9 cellular contexts compared by ENCODE assay signal in the genomic region with DNA sequence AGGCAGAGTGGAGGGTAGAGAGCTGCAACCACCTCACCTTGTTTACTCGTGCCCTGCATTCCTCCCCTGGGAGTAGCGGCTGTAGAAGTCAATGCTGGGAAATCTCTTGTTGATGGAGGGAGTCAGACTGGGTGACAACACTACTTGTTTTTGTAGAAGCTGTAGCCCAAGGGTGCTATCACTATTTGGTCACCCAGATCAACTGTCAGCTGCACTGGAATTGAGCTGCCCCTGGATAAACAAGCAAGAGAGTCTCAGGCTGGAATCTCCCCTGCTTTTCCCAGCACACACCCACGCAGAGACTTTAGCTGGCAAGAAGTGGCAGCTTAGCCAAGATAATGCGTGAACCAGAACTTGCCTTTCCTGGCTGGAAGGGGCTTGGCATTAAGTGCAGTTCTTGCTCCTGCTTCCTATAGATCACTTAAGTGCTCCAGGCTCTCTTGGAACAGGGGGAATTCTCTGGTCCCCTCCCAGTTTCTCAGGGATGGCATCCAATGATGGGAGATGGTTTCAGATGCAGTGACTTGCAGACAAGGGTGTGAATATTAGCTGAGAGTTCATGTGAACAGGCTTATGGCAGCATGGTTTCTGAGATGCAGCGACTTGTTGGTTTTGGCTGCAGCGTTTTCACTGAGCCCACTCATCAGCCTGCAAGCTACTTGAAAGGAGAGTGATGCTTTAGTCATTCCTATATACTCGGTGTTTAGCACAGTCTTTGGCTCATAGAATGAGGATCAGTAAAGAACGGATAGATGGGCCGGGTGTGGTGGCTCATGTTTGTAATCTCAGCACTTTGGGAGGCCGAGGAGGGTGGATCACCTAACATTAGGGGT. TPM values are rescaled to one million over a fixed set of nuclear protein-coding genes. Genes with fewer than 3 reads are reported as not detected.
DNase-seq lines count a peak whose midpoint lies in the region; ATAC-seq lines count a peak whose summit lies in the region.
"Had no signal": no experiment of that assay in that cellular context is flagged by ENCODE, and none has a peak within 500 bp of the region (broad histone marks: within the 10 kb centered on the region; RNA-seq: fewer than 3 reads in every experiment).

No MANE protein-coding gene starts in this region.

- POLR2A ChIA-PET in CD4-positive, alpha-beta memory T cell (lab: Charles Lee; ENCODE audit: partially characterized antibody) = interaction anchor here (1.4 to 2.1 kb wide), 5 partner anchors 9 to 39 kb away, joined by 4 to 9 read pairs (median 6); a partner anchor contains a TSS
- POLR2A ChIA-PET in activated CD4-positive, alpha-beta T cell treated with anti-CD3 and anti-CD28 coated beads, Interleukin-2, amount 10 ng/mL, durations not matched to agents 7 days and 5 days (lab: Charles Lee) = no interaction called here

- ATAC-seq in HG02678 (IDR thresholded peaks at IDR 0.05; ENCODE audit: unreplicated experiment) = no peak

- peaks cover 57 to 82% (median 69%) of the 10 kb centered on the region in 4 donors for H3K4me1 Mint-ChIP-seq in CD4-positive, alpha-beta memory T cell
- peaks cover 51% of the 10 kb centered on the region for H3K4me1 Mint-ChIP-seq in activated CD4-positive, alpha-beta T cell treated with anti-CD3 and anti-CD28 coated beads, Interleukin-2, amount 10 ng/mL, durations not matched to agents 7 days and 5 days

- WGBS in esophagus, 2 donors = 28 to 49% methylated on average over 10 of the region's 10 CpGs

- intact Hi-C loops in CD4-positive, alpha-beta memory T cell (cut with micrococcal nuclease) = no loop called here

- H3K36me3 Mint-ChIP-seq in CD4-positive, alpha-beta memory T cell = peaks cover 32 to 64% of the 10 kb centered on the region in 2 donors
- peaks cover 46% of the 10 kb centered on the region for H3K36me3 Mint-ChIP-seq in activated CD4-positive, alpha-beta T cell treated with anti-CD3 and anti-CD28 coated beads, Interleukin-2, amount 10 ng/mL, durations not matched to agents 7 days and 5 days (ENCODE audit: low read depth)

- no peaks in the 10 kb centered on the region for H3K9me3 ChIP-seq in CD4-positive, alpha-beta memory T cell (ENCODE audit: control insufficient read depth in 1 of 2, low read length in 2 of 2)
- no peaks in the 10 kb centered on the region for H3K9me3 ChIP-seq in esophagus (ENCODE audit: control insufficient read depth in 2 of 2, insufficient read depth in 1 of 2, low read depth in 1 of 2, low read length in 1 of 2)

- no peaks in the 10 kb centered on the region for H3K27me3 Mint-ChIP-seq in CD4-positive, alpha-beta memory T cell
- H3K27me3 Mint-ChIP-seq in activated CD4-positive, alpha-beta T cell treated with anti-CD3 and anti-CD28 coated beads, Interleukin-2, amount 10 ng/mL, durations not matched to agents 7 days and 5 days = no peaks in the 10 kb centered on the region

- H3K36me3 ChIP-seq in CD4-positive, alpha-beta memory T cell (ENCODE audit: insufficient read depth, low read length) = peaks cover 7% of the 10 kb centered on the region
- H3K36me3 ChIP-seq in esophagus (ENCODE audit: control insufficient read depth in 2 of 2, insufficient read depth in 2 of 2, low read length in 1 of 2) = no peaks in the 10 kb centered on the region

- peaks cover 70% of the 10 kb centered on the region for H3K4me1 ChIP-seq in CD4-positive, alpha-beta memory T cell (ENCODE audit: insufficient read depth, low read length)
- peaks cover 4 to 18% of the 10 kb centered on the region in 2 donors for H3K4me1 ChIP-seq in esophagus (ENCODE audit: control insufficient read depth in 2 of 2, insufficient read depth in 2 of 2, low read length in 1 of 2)

- H3K27me3 ChIP-seq in CD4-positive, alpha-beta memory T cell (ENCODE audit: insufficient read depth, low read length) = no peaks in the 10 kb centered on the region
- no peaks in the 10 kb centered on the region for H3K27me3 ChIP-seq in esophagus (ENCODE audit: control insufficient read depth in 1 of 2, insufficient read depth in 2 of 2, low read length in 2 of 2)

- H3K27ac ChIP-seq in CD4-positive, alpha-beta memory T cell (ENCODE audit: low read depth, low read length) = no peak overlapping the region
- H3K27ac ChIP-seq in esophagus (ENCODE audit: low read depth in 2 of 2, low read length in 1 of 2) = peak overlapping the region; percentile 62 to 82

- no peak for DNase-seq in CD4-positive, alpha-beta memory T cell
- peak; percentile 33 for DNase-seq in NCI-H69 (lab: John Stamatoyannopoulos, UW)
- DNase-seq in occipital lobe (lab: John Stamatoyannopoulos, UW) = peak; percentile 21
- DNase-seq in dedifferentiated amniotic fluid mesenchymal stem cell (ENCODE audit: extremely low spot score) = no peak
- no peak for DNase-seq in NCI-H510A (lab: John Stamatoyannopoulos, UW)
- no peak for DNase-seq in activated CD4-positive, alpha-beta T cell treated with anti-CD3 and anti-CD28 coated beads, Interleukin-2, amount 10 ng/mL, durations not matched to agents 7 days and 5 days
- DNase-seq: NCI-H2227 treated with DMSO at 0.1 percent for 48 hours had no signal

- H3K4me3 ChIP-seq in CD4-positive, alpha-beta memory T cell (ENCODE audit: low read length in 2 of 2) = no peak overlapping the region
- no peak overlapping the region for H3K4me3 ChIP-seq in esophagus (ENCODE audit: low read depth in 1 of 2, low read length in 2 of 2)

- no peak overlapping the region for H3K4me3 Mint-ChIP-seq in CD4-positive, alpha-beta memory T cell
- H3K4me3 Mint-ChIP-seq in activated CD4-positive, alpha-beta T cell treated with anti-CD3 and anti-CD28 coated beads, Interleukin-2, amount 10 ng/mL, durations not matched to agents 7 days and 5 days = no peak overlapping the region

- H3K27ac Mint-ChIP-seq in CD4-positive, alpha-beta memory T cell = peak overlapping the region; percentile 70 to 93 (median 83)
- no peak overlapping the region for H3K27ac Mint-ChIP-seq in activated CD4-positive, alpha-beta T cell treated with anti-CD3 and anti-CD28 coated beads, Interleukin-2, amount 10 ng/mL, durations not matched to agents 7 days and 5 days

- CTCF ChIA-PET in CD4-positive, alpha-beta memory T cell (lab: Charles Lee; ENCODE audit: partially characterized antibody) = interaction anchor here (0.9 to 1.9 kb wide), 4 partner anchors 12 to 59 kb away, joined by 3 to 7 read pairs (median 4); a partner anchor contains a TSS
- CTCF ChIA-PET in activated CD4-positive, alpha-beta T cell treated with anti-CD3 and anti-CD28 coated beads, Interleukin-2, amount 10 ng/mL, durations not matched to agents 7 days and 5 days (lab: Charles Lee) = interaction anchor here (0.7 to 1.5 kb wide), 3 partner anchors 8 to 43 kb away, joined by 5 to 6 read pairs (median 5); no protein-coding TSS in a partner anchor

- no peaks in the 10 kb centered on the region for H3K9me3 Mint-ChIP-seq in CD4-positive, alpha-beta memory T cell
- no peaks in the 10 kb centered on the region for H3K9me3 Mint-ChIP-seq in activated CD4-positive, alpha-beta T cell treated with anti-CD3 and anti-CD28 coated beads, Interleukin-2, amount 10 ng/mL, durations not matched to agents 7 days and 5 days

RNA-seq across cellular contexts. Expression of a gene that starts 16.8 kb away (rescaled TPM):
- 10 to 100 TPM; 97.2 to 98.6 TPM for total RNA-seq in CD4-positive, alpha-beta memory T cell
- polyA plus RNA-seq in CD4-positive, alpha-beta memory T cell = 10 to 100 TPM; 14.8 to 41.7 TPM
- polyA plus RNA-seq in esophagus = 10 to 100 TPM; 17.7 to 19.3 TPM
- total RNA-seq in occipital lobe = 35.2 TPM
- 10 to 100 TPM; 77.8 to 82.4 TPM for total RNA-seq in activated CD4-positive, alpha-beta T cell treated with anti-CD3 and anti-CD28 coated beads, Interleukin-2, amount 10 ng/mL, durations not matched to agents 7 days and 5 days

Comparison
In these comparisons a context has a peak if more than half of its experiments do, and no peak if none do; other contexts are left out.
1. DNase-seq: peak in NCI-H69 (single experiment) and occipital lobe (single experiment); none in CD4-positive, alpha-beta memory T cell (0 of 5), dedifferentiated amniotic fluid mesenchymal stem cell (single experiment), NCI-H510A (single experiment) and activated CD4-positive, alpha-beta T cell treated with anti-CD3 and anti-CD28 coated beads, Interleukin-2, amount 10 ng/mL, durations not matched to agents 7 days and 5 days (single experiment).